Comparison of ENCODE assay signal across 8 cellular contexts in genomic region chr12:120538281-120539156, GRCh38. TPM values are rescaled to one million over a fixed set of nuclear protein-coding genes. Genes with fewer than 3 reads are reported as not detected.
A peak's percentile ranks its signal among the peaks of the same experiment; 100 is the strongest.
DNase-seq lines count a peak whose midpoint lies in the region; ATAC-seq and TF ChIP-seq lines count a peak whose summit lies in the region.

No MANE protein-coding gene starts in this region.

- peak overlapping the region; percentile 95 for H3K4me3 Mint-ChIP-seq in activated T-cell treated with anti-CD3 and anti-CD28 coated beads, Interleukin-2, amount 50 U/mL, for 4 hours
- H3K4me3 Mint-ChIP-seq in activated CD8-positive, alpha-beta T cell treated with anti-CD3 and anti-CD28 coated beads for 36 hours, result peak overlapping the region; percentile 97

- ATAC-seq in activated T-cell treated with anti-CD3 and anti-CD28 coated beads, Interleukin-2, amount 50 U/mL, for 4 hours, result no peak
- no peak for ATAC-seq in activated CD8-positive, alpha-beta T cell treated with anti-CD3 and anti-CD28 coated beads for 36 hours
- peak; percentile 73 to 75 for ATAC-seq in gastrocnemius medialis
- no peak for ATAC-seq in HG03521 (IDR thresholded peaks at IDR 0.05; ENCODE audit: unreplicated experiment)
- ATAC-seq in GM21367 (IDR thresholded peaks at IDR 0.05; ENCODE audit: unreplicated experiment), result no peak
- ATAC-seq in GM21723 (IDR thresholded peaks at IDR 0.05; ENCODE audit: unreplicated experiment), result no peak

- H3K4me3 ChIP-seq in cardiac muscle cell (peak overlapping the region; percentile 13), gastrocnemius medialis (peak overlapping the region; percentile 68 to 89 (median 83))

- POLR2A ChIA-PET in activated CD8-positive, alpha-beta T cell treated with anti-CD3 and anti-CD28 coated beads for 36 hours (lab: Charles Lee), result interaction anchor here (0.5 to 2.3 kb wide), 7 partner anchors 9 to 530 kb away, joined by 3 to 9 read pairs (median 3); partner anchors contain the start of genes COQ5, DYNLL1 and RNU4-2

- DNase-seq in activated T-cell treated with anti-CD3 and anti-CD28 coated beads, Interleukin-2, amount 50 U/mL, for 4 hours, result no peak
- DNase-seq in activated T-cell treated with anti-CD3 and anti-CD28 coated beads, Interleukin-2, amount 50 U/mL, for 48 hours, result no peak
- DNase-seq in activated CD8-positive, alpha-beta T cell treated with anti-CD3 and anti-CD28 coated beads for 36 hours, result no peak
- DNase-seq in cardiac muscle cell (ENCODE audit: low read depth in 1 of 2, low spot score in 1 of 2) (peak; percentile 66 to 71), gastrocnemius medialis (peak; percentile 79 to 93)

- H3K4me1 ChIP-seq in cardiac muscle cell (ENCODE audit: low read depth) (peaks cover 51% of the 10 kb centered on the region), gastrocnemius medialis (peaks cover 75 to 77% of the 10 kb centered on the region in 2 donors)

- in situ Hi-C loops in gastrocnemius medialis (cut with MboI; ENCODE audit: low sequenced_read_pairs in 4 of 4), result no loop called here

- H3K36me3 ChIP-seq in cardiac muscle cell, result no peaks in the 10 kb centered on the region
- H3K36me3 ChIP-seq in gastrocnemius medialis, result no peaks in the 10 kb centered on the region

- H3K27ac Mint-ChIP-seq in activated CD8-positive, alpha-beta T cell treated with anti-CD3 and anti-CD28 coated beads for 36 hours, result peak overlapping the region; percentile 61

- H3K27ac ChIP-seq in cardiac muscle cell (peak overlapping the region; percentile 94), gastrocnemius medialis (peak overlapping the region; percentile 92 to 99 (median 97))

- TF ChIP-seq POLR2A in gastrocnemius medialis (IDR thresholded peaks at IDR 0.05), result no peak

- H3K27me3 ChIP-seq in cardiac muscle cell (no peaks in the 10 kb centered on the region), gastrocnemius medialis (no peaks in the 10 kb centered on the region)

- TF ChIP-seq CTCF in activated CD8-positive, alpha-beta T cell treated with anti-CD3 and anti-CD28 coated beads for 36 hours (IDR thresholded peaks at IDR 0.05), result no peak
- no peak for TF ChIP-seq CTCF in cardiac muscle cell (IDR thresholded peaks at IDR 0.05; ENCODE audit: low read depth, low read length)
- TF ChIP-seq CTCF in gastrocnemius medialis (IDR thresholded peaks at IDR 0.05 in 4 of 5, conservative IDR thresholded peaks at IDR 0.05 in 1 of 5), result no peak

- H3K4me1 Mint-ChIP-seq in activated T-cell treated with anti-CD3 and anti-CD28 coated beads, Interleukin-2, amount 50 U/mL, for 4 hours (ENCODE audit: low read depth), result peaks cover 64% of the 10 kb centered on the region
- H3K4me1 Mint-ChIP-seq in activated CD8-positive, alpha-beta T cell treated with anti-CD3 and anti-CD28 coated beads for 36 hours (ENCODE audit: low read depth), result peaks cover 51% of the 10 kb centered on the region

- peaks cover 13% of the 10 kb centered on the region for H3K36me3 Mint-ChIP-seq in activated T-cell treated with anti-CD3 and anti-CD28 coated beads, Interleukin-2, amount 50 U/mL, for 4 hours (ENCODE audit: insufficient read depth)
- peaks cover 54% of the 10 kb centered on the region for H3K36me3 Mint-ChIP-seq in activated CD8-positive, alpha-beta T cell treated with anti-CD3 and anti-CD28 coated beads for 36 hours (ENCODE audit: low read depth)

- CTCF ChIA-PET in activated CD8-positive, alpha-beta T cell treated with anti-CD3 and anti-CD28 coated beads for 36 hours (lab: Charles Lee), result interaction anchor here (0.9 to 2.1 kb wide), 8 partner anchors 9 to 111 kb away, joined by 3 to 9 read pairs (median 4); partner anchors contain the start of genes COQ5 and POP5

- no peaks in the 10 kb centered on the region for H3K27me3 Mint-ChIP-seq in activated T-cell treated with anti-CD3 and anti-CD28 coated beads, Interleukin-2, amount 50 U/mL, for 4 hours (ENCODE audit: low read depth)
- no peaks in the 10 kb centered on the region for H3K27me3 Mint-ChIP-seq in activated CD8-positive, alpha-beta T cell treated with anti-CD3 and anti-CD28 coated beads for 36 hours

- H3K9me3 ChIP-seq in cardiac muscle cell (ENCODE audit: low read depth) (no peaks in the 10 kb centered on the region), gastrocnemius medialis (no peaks in the 10 kb centered on the region)

- H3K9me3 Mint-ChIP-seq in activated T-cell treated with anti-CD3 and anti-CD28 coated beads, Interleukin-2, amount 50 U/mL, for 4 hours, result no peaks in the 10 kb centered on the region
- no peaks in the 10 kb centered on the region for H3K9me3 Mint-ChIP-seq in activated CD8-positive, alpha-beta T cell treated with anti-CD3 and anti-CD28 coated beads for 36 hours

- intact Hi-C loops in activated CD8-positive, alpha-beta T cell treated with anti-CD3 and anti-CD28 coated beads for 36 hours (cut with micrococcal nuclease), result no loop called here
- intact Hi-C loops in gastrocnemius medialis (cut with DNase I; ENCODE audit: low total_unique reads), result loop anchor here (5.0 to 10.0 kb wide), 2 partner anchors 44 to 866 kb away; partner anchors contain the start of genes POP5 and RNF34

RNA-seq across cellular contexts. Expression of gene RNF10, which starts 4.4 kb away (rescaled TPM):
- total RNA-seq in activated T-cell treated with anti-CD3 and anti-CD28 coated beads, Interleukin-2, amount 50 U/mL, for 4 hours, result 100 to 1,000 TPM; 152 to 169 (median 161) TPM
- total RNA-seq in activated CD8-positive, alpha-beta T cell treated with anti-CD3 and anti-CD28 coated beads for 36 hours, result 100 to 1,000 TPM; 155 to 159 TPM
- total RNA-seq in cardiac muscle cell (107 and 122 TPM in 2 replicates), gastrocnemius medialis (100 to 1,000 TPM; 152 to 282 (median 247) TPM)
- polyA plus RNA-seq in cardiac muscle cell, result 210 and 227 TPM in 2 replicates

RNA-seq across cellular contexts. Expression of gene COQ5, which starts 9.6 kb away (rescaled TPM):
- 10 to 100 TPM; 23.6 to 29.9 (median 26.4) TPM for total RNA-seq in activated T-cell treated with anti-CD3 and anti-CD28 coated beads, Interleukin-2, amount 50 U/mL, for 4 hours
- 10 to 100 TPM; 34.4 to 35.5 TPM for total RNA-seq in activated CD8-positive, alpha-beta T cell treated with anti-CD3 and anti-CD28 coated beads for 36 hours
- 61.8 and 67.2 TPM in 2 replicates for total RNA-seq in cardiac muscle cell
- 99.3 and 112 TPM in 2 replicates for polyA plus RNA-seq in cardiac muscle cell
- 10 to 100 TPM; 34.5 to 47.3 (median 39.2) TPM for total RNA-seq in gastrocnemius medialis

RNA-seq across cellular contexts. Expression of gene DYNLL1, which starts 42.6 kb away (rescaled TPM):
- total RNA-seq in activated T-cell treated with anti-CD3 and anti-CD28 coated beads, Interleukin-2, amount 50 U/mL, for 4 hours, result 100 to 1,000 TPM; 243 to 252 (median 248) TPM
- total RNA-seq in activated CD8-positive, alpha-beta T cell treated with anti-CD3 and anti-CD28 coated beads for 36 hours, result 100 to 1,000 TPM; 126 to 137 TPM
- 186 and 248 TPM in 2 replicates for total RNA-seq in cardiac muscle cell
- 534 and 546 TPM in 2 replicates for polyA plus RNA-seq in cardiac muscle cell
- 10 to 100 TPM; 16.7 to 45.0 (median 32.6) TPM for total RNA-seq in gastrocnemius medialis

RNA-seq across cellular contexts. Expression of gene POP5, which starts 42.7 kb away (rescaled TPM):
- total RNA-seq in activated T-cell treated with anti-CD3 and anti-CD28 coated beads, Interleukin-2, amount 50 U/mL, for 4 hours, result 10 to 100 TPM; 81.6 to 93.0 (median 92.6) TPM
- total RNA-seq in activated CD8-positive, alpha-beta T cell treated with anti-CD3 and anti-CD28 coated beads for 36 hours, result 10 to 100 TPM; 44.3 to 51.1 TPM
- total RNA-seq in cardiac muscle cell, result 27.9 and 32.8 TPM in 2 replicates
- polyA plus RNA-seq in cardiac muscle cell, result 59.2 and 75.3 TPM in 2 replicates
- 10 to 100 TPM; 12.2 to 23.3 (median 15.2) TPM for total RNA-seq in gastrocnemius medialis

Comparison
In these comparisons a context has a peak if more than half of its experiments do, and no peak if none do; other contexts are left out.
1. ATAC-seq: peak in gastrocnemius medialis (2 of 2); none in activated T-cell treated with anti-CD3 and anti-CD28 coated beads, Interleukin-2, amount 50 U/mL, for 4 hours (0 of 2), activated CD8-positive, alpha-beta T cell treated with anti-CD3 and anti-CD28 coated beads for 36 hours (single experiment), HG03521 (single experiment), GM21367 (single experiment) and GM21723 (single experiment).
2. DNase-seq: peak in cardiac muscle cell (2 of 2) and gastrocnemius medialis (2 of 2); none in activated T-cell treated with anti-CD3 and anti-CD28 coated beads, Interleukin-2, amount 50 U/mL, for 4 hours (single experiment), activated T-cell treated with anti-CD3 and anti-CD28 coated beads, Interleukin-2, amount 50 U/mL, for 48 hours (0 of 2) and activated CD8-positive, alpha-beta T cell treated with anti-CD3 and anti-CD28 coated beads for 36 hours (single experiment).